ENCODE assay signal across 25 cellular contexts in genomic region chr4:98485816-98486355, GRCh38.
A peak's percentile ranks its signal among the peaks of the same experiment; 100 is the strongest.
DNase-seq lines count a peak whose midpoint lies in the region; ATAC-seq, FAIRE-seq and TF ChIP-seq lines count a peak whose summit lies in the region.
"Had no signal": no experiment of that assay in that cellular context is flagged by ENCODE, and none has a peak within 500 bp of the region (broad histone marks: within the 10 kb centered on the region; RNA-seq: fewer than 3 reads in every experiment).

No MANE protein-coding gene starts in this region.

- peaks cover 50% of the 10 kb centered on the region for H3K36me3 Mint-ChIP-seq in HFFc6 (ENCODE audit: low read depth)
- H3K36me3 Mint-ChIP-seq in activated T-cell treated with anti-CD3 and anti-CD28 coated beads, Interleukin-2, amount 50 U/mL, for 72 hours (ENCODE audit: insufficient read depth in 2 of 2): peaks cover 4 to 5% of the 10 kb centered on the region in 2 donors

- no peak overlapping the region for H3K4me3 ChIP-seq in H1 (ENCODE audit: extremely low read depth in 1 of 4, insufficient read depth in 2 of 4, low read depth in 3 of 4, low read length in 4 of 4)
- H3K4me3 ChIP-seq: BLaER1, dorsolateral prefrontal cortex, GM23248, K562, right atrium auricular region, upper lobe of right lung had no signal

- WGBS in H1 (ENCODE audit: extremely low coverage in 1 of 2, insufficient coverage in 1 of 2, insufficient read length in 1 of 2, insufficient replicate concordance in 2 of 2, low coverage in 1 of 2, low lambda C conversion rate in 2 of 2, missing lambda C conversion rate in 1 of 2), 2 experiments: 78% methylated on average over 7 of the region's 7 CpGs; no CpG with 5 or more reads in 1 of the 2 experiments

- H3K27me3 ChIP-seq in H1 (replicated peaks in 1 of 4; ENCODE audit: control insufficient read depth in 3 of 4, extremely low read depth in 1 of 4, insufficient read depth in 3 of 4, low read length in 3 of 4): no peaks in the 10 kb centered on the region
- H3K27me3 ChIP-seq: BLaER1, dorsolateral prefrontal cortex, right atrium auricular region, upper lobe of right lung had no signal

- no peak overlapping the region for H4K5ac ChIP-seq in H1 (ENCODE audit: insufficient read length, low read depth, low read length)

- H3K23me2 ChIP-seq in H1 (ENCODE audit: low read depth, low read length): no peaks in the 10 kb centered on the region; the same call in 1 of the 2 replicates

- H3K27ac Mint-ChIP-seq in HFFc6: peak overlapping the region; percentile 47; the same call in 1 of the 2 replicates
- H3K27ac Mint-ChIP-seq in activated T-cell treated with anti-CD3 and anti-CD28 coated beads, Interleukin-2, amount 50 U/mL, for 72 hours: peak overlapping the region; percentile 2

- CTCF ChIA-PET in H1 (lab: Charles Lee; ENCODE audit: partially characterized antibody): interaction anchor here (1.2 to 2.5 kb wide), 3 partner anchors 14 to 288 kb away, joined by 3 to 7 read pairs (median 5); no protein-coding TSS in a partner anchor

- no peak overlapping the region for H4K8ac ChIP-seq in H1 (ENCODE audit: extremely low read depth, insufficient read depth, low read length)

- no peak overlapping the region for H4K91ac ChIP-seq in H1 (replicated peaks; ENCODE audit: insufficient read length, low read length)

- no peak overlapping the region for H3K9ac ChIP-seq in H1 (replicated peaks in 1 of 4; ENCODE audit: extremely low read depth in 1 of 4, low read depth in 3 of 4, low read length in 3 of 4)
- H3K9ac ChIP-seq: BLaER1, GM23248, parathyroid adenoma had no signal

- H3K79me2 ChIP-seq in H1 (ENCODE audit: control insufficient read depth in 1 of 2, insufficient read depth in 2 of 2, low read length in 2 of 2): no peaks in the 10 kb centered on the region
- H3K79me2 ChIP-seq: parathyroid adenoma had no signal

- no peaks in the 10 kb centered on the region for H3K79me1 ChIP-seq in H1 (ENCODE audit: low read depth, low read length)

- H2AFZ ChIP-seq in H1 (ENCODE audit: low read length): no peak overlapping the region
- H2AFZ ChIP-seq: GM23248, parathyroid adenoma had no signal

- H3K4me1 Mint-ChIP-seq in HFFc6 (ENCODE audit: low read depth): peaks cover 56% of the 10 kb centered on the region
- peaks cover 72% of the 10 kb centered on the region for H3K4me1 Mint-ChIP-seq in activated T-cell treated with anti-CD3 and anti-CD28 coated beads, Interleukin-2, amount 50 U/mL, for 72 hours (ENCODE audit: low read depth)

- peak; percentile 16 to 28 for ATAC-seq in activated T-cell treated with anti-CD3 and anti-CD28 coated beads, Interleukin-2, amount 50 U/mL, for 72 hours (replicated peaks in 1 of 2)
- ATAC-seq: K562, upper lobe of right lung had no signal

- no peak overlapping the region for H2BK12ac ChIP-seq in H1 (ENCODE audit: low read depth, low read length)

- peaks cover 0 to 15% (median 9%) of the 10 kb centered on the region in 4 experiments; a peak in 4 of 7 replicates for H3K4me1 ChIP-seq in H1 (replicated peaks in 1 of 4; ENCODE audit: control insufficient read depth in 3 of 4, insufficient read depth in 4 of 4, low read length in 3 of 4)
- H3K4me1 ChIP-seq: BLaER1, parathyroid adenoma, right atrium auricular region, upper lobe of right lung had no signal

- 0 out of 2 replicates have a peak overlapping the region, but pooled peaks have one; percentile 24 for H3K18ac ChIP-seq in H1 (ENCODE audit: extremely low read depth, low read length)

- no peak overlapping the region for H2BK15ac ChIP-seq in H1 (ENCODE audit: low read length)

- no peaks in the 10 kb centered on the region for H3K9me3 Mint-ChIP-seq in HFFc6
- no peaks in the 10 kb centered on the region for H3K9me3 Mint-ChIP-seq in activated T-cell treated with anti-CD3 and anti-CD28 coated beads, Interleukin-2, amount 50 U/mL, for 72 hours

- H3K27ac ChIP-seq in H1 (ENCODE audit: low read depth, low read length): no peak overlapping the region
- no peak overlapping the region for H3K27ac ChIP-seq in caudate nucleus (ENCODE audit: low read depth, low read length)
- H3K27ac ChIP-seq: BLaER1, GM23248, parathyroid adenoma, right atrium auricular region, upper lobe of right lung, WERI-Rb-1 had no signal

- no peak overlapping the region for H3K4ac ChIP-seq in H1 (replicated peaks; ENCODE audit: insufficient read length, low read depth, low read length)

- no peak overlapping the region for H3K4me2 ChIP-seq in H1 (ENCODE audit: insufficient read depth in 1 of 2, low read depth in 2 of 2, low read length in 2 of 2)
- H3K4me2 ChIP-seq: BLaER1 had no signal

- POLR2A ChIA-PET in H1 (lab: Charles Lee; ENCODE audit: partially characterized antibody): no interaction called here

- no peak overlapping the region for H3K14ac ChIP-seq in H1 (ENCODE audit: insufficient read length)

- no peak overlapping the region for H3K56ac ChIP-seq in H1 (replicated peaks; ENCODE audit: insufficient read length, low read depth, low read length)

- no peak overlapping the region for H2BK20ac ChIP-seq in H1 (ENCODE audit: low read length)

- H2BK5ac ChIP-seq in H1 (ENCODE audit: low read depth, low read length): no peak overlapping the region

- H2BK120ac ChIP-seq in H1 (replicated peaks; ENCODE audit: low read depth, low read length): no peak overlapping the region

- no peaks in the 10 kb centered on the region for H3K9me3 ChIP-seq in H1 (ENCODE audit: insufficient read depth in 2 of 2, low read depth in 1 of 2, low read length in 1 of 2)
- H3K9me3 ChIP-seq: BLaER1, Caco-2, right atrium auricular region, upper lobe of right lung had no signal

- H2AK5ac ChIP-seq in H1 (ENCODE audit: low read depth, low read length): no peak overlapping the region

- no peak for TF ChIP-seq EP300 in H1 (IDR thresholded peaks at IDR 0.05; ENCODE audit: borderline replicate concordance in 1 of 2, low read depth in 2 of 2, low read length in 2 of 2)

- no peak overlapping the region for H3K23ac ChIP-seq in H1 (ENCODE audit: insufficient read length)

- no peak for TF ChIP-seq RAD21 in H1 (IDR thresholded peaks at IDR 0.05 in 1 of 2, conservative IDR thresholded peaks at IDR 0.05 in 1 of 2; ENCODE audit: low read depth in 2 of 2, low read length in 2 of 2)

- FAIRE-seq in H1 (lab: Jason Lieb, UNC): no peak
- FAIRE-seq: K562, kidney had no signal

- no peak overlapping the region for H3K4me3 Mint-ChIP-seq in HFFc6
- H3K4me3 Mint-ChIP-seq in activated T-cell treated with anti-CD3 and anti-CD28 coated beads, Interleukin-2, amount 50 U/mL, for 72 hours: peak overlapping the region; percentile 33 to 69
- H3K4me3 Mint-ChIP-seq: nephron progenitor cell had no signal

- H3K27me3 Mint-ChIP-seq in HFFc6 (ENCODE audit: insufficient read depth): peaks cover under 1% of the 10 kb centered on the region
- H3K27me3 Mint-ChIP-seq in activated T-cell treated with anti-CD3 and anti-CD28 coated beads, Interleukin-2, amount 50 U/mL, for 72 hours (ENCODE audit: low read depth): no peaks in the 10 kb centered on the region

- TF ChIP-seq CTCF in HFFc6 (IDR thresholded peaks at IDR 0.05): no peak
- TF ChIP-seq CTCF in H1 (IDR thresholded peaks at IDR 0.05; ENCODE audit: control extremely low read depth in 1 of 3, insufficient read depth in 1 of 3, low read depth in 1 of 3, low read length in 3 of 3): no peak

- no peak for TF ChIP-seq POLR2A in H1 (IDR thresholded peaks at IDR 0.05; ENCODE audit: control extremely low read depth in 1 of 2, low read depth in 2 of 2, low read length in 2 of 2)

- DNase-seq in activated CD8-positive, alpha-beta memory T cell treated with anti-CD3 and anti-CD28 coated beads, Interleukin-2, amount 50 U/mL, for 48 hours: peak; percentile 42
- DNase-seq in activated CD8-positive, alpha-beta memory T cell treated with anti-CD3 and anti-CD28 coated beads, Interleukin-2, amount 50 U/mL, for 4 hours: no peak
- no peak for DNase-seq in HFFc6
- peak; percentile 17 to 25 for DNase-seq in activated T-cell treated with anti-CD3 and anti-CD28 coated beads, Interleukin-2, amount 50 U/mL, for 72 hours
- no peak for DNase-seq in H1 (ENCODE audit: low read depth in 1 of 2, low spot score in 2 of 2)
- DNase-seq in caudate nucleus (lab: John Stamatoyannopoulos, UW): no peak
- DNase-seq in Ammon's horn (ENCODE audit: low spot score): no peak
- DNase-seq: ACHN, Caco-2, DMS79, dorsolateral prefrontal cortex, GM23248, kidney, NCI-H1417 treated with DMSO at 0.1 percent for 48 hours, NCI-H446, NCI-H82, nephron progenitor cell, substantia nigra, T-helper 9 cell, upper lobe of right lung, WERI-Rb-1 had no signal

- H4K20me1 ChIP-seq in H1 (replicated peaks in 1 of 2; ENCODE audit: control insufficient read depth in 1 of 2, insufficient read depth in 2 of 2, low read length in 2 of 2): no peaks in the 10 kb centered on the region
- H4K20me1 ChIP-seq: BLaER1 had no signal

- no peaks in the 10 kb centered on the region for H3K36me3 ChIP-seq in H1 (ENCODE audit: control insufficient read depth in 2 of 4, insufficient read depth in 4 of 4, low read length in 3 of 4)
- H3K36me3 ChIP-seq: BLaER1, right atrium auricular region, upper lobe of right lung, WERI-Rb-1 had no signal

TF ChIP-seq in H1, 55 proteins besides CTCF, POLR2A, EP300 and RAD21:
- TF ChIP-seq MAFK (IDR thresholded peaks at IDR 0.05; ENCODE audit: low read depth, low read length): no peak
TF ChIP-seq in H1: peak in this region for 0.

Comparison
In these comparisons a context has a peak if more than half of its experiments do, and no peak if none do; other contexts are left out.
1. DNase-seq: peak in activated CD8-positive, alpha-beta memory T cell treated with anti-CD3 and anti-CD28 coated beads, Interleukin-2, amount 50 U/mL, for 48 hours (single experiment) and activated T-cell treated with anti-CD3 and anti-CD28 coated beads, Interleukin-2, amount 50 U/mL, for 72 hours (2 of 2); none in activated CD8-positive, alpha-beta memory T cell treated with anti-CD3 and anti-CD28 coated beads, Interleukin-2, amount 50 U/mL, for 4 hours (single experiment), HFFc6 (single experiment), H1 (0 of 2), caudate nucleus (0 of 61) and Ammon's horn (single experiment).